Comparison of ENCODE assay signal across 15 cellular contexts in the genomic region with DNA sequence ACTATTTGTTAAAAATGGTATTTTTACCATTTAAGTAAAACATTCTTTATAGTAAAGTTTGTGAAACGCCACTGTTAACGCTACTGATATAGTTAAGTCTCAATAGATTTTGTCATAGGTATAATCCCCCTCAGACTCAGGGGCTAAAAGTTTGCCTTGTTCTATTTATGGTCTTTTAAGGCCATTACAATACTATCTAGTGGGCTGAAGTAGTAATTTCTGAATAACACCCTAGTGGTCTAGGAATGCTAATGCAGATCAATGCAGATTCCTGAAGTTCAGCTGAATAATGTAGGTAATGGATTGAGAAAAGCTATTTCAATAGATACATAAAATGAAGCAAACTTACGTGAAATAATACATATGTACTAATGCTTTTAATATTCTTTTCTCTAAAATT.
A peak's percentile ranks its signal among the peaks of the same experiment; 100 is the strongest.
DNase-seq lines count a peak whose midpoint lies in the region; ATAC-seq and TF ChIP-seq lines count a peak whose summit lies in the region.
"Had no signal": no experiment of that assay in that cellular context is flagged by ENCODE, and none has a peak within 500 bp of the region (broad histone marks: within the 10 kb centered on the region; RNA-seq: fewer than 3 reads in every experiment).

No MANE protein-coding gene starts in this region.

- H3K4me1 Mint-ChIP-seq in glutamatergic neuron (ENCODE audit: low read depth, unreplicated experiment): no peaks in the 10 kb centered on the region

- no peaks in the 10 kb centered on the region for H3K27me3 ChIP-seq in Karpas-422 (ENCODE audit: low read length)
- no peaks in the 10 kb centered on the region for H3K27me3 ChIP-seq in PC-3 (ENCODE audit: low read length)
- H3K27me3 ChIP-seq in gastrocnemius medialis: no peaks in the 10 kb centered on the region
- H3K27me3 ChIP-seq: SJSA1 had no signal

- H3K36me3 ChIP-seq in Karpas-422 (ENCODE audit: insufficient read depth, low read length) (no peaks in the 10 kb centered on the region), PC-3 (ENCODE audit: low read depth, low read length) (no peaks in the 10 kb centered on the region), gastrocnemius medialis (no peaks in the 10 kb centered on the region)
- H3K36me3 ChIP-seq: SJSA1 had no signal

- H3F3A ChIP-seq in PC-3 (ENCODE audit: low read length, unreplicated experiment): no peaks in the 10 kb centered on the region

- H4K20me1 ChIP-seq in Karpas-422 (ENCODE audit: insufficient read depth, low read depth, low read length): no peaks in the 10 kb centered on the region
- H4K20me1 ChIP-seq in PC-3 (ENCODE audit: low read length): no peaks in the 10 kb centered on the region

- TF ChIP-seq CTCF in PC-3 (conservative IDR thresholded peaks at IDR 0.05; ENCODE audit: low read depth, low read length) (peak; percentile 48), glutamatergic neuron (IDR thresholded peaks at IDR 0.05; ENCODE audit: partially characterized antibody, unreplicated experiment) (peak; percentile 76), retinal pigment epithelial cell (conservative IDR thresholded peaks at IDR 0.05; ENCODE audit: low read depth, low read length) (peak; percentile 13), gastrocnemius medialis (IDR thresholded peaks at IDR 0.05 in 4 of 5, conservative IDR thresholded peaks at IDR 0.05 in 1 of 5) (no peak)

- no peak overlapping the region for H3K27ac ChIP-seq in Karpas-422 (ENCODE audit: low read length)
- no peak overlapping the region for H3K27ac ChIP-seq in PC-3 (ENCODE audit: low read length)
- H3K27ac ChIP-seq in gastrocnemius medialis: no peak overlapping the region
- H3K27ac ChIP-seq: PC-9, SJSA1 had no signal

- POLR2A ChIA-PET in PC-3 (lab: Charles Lee; ENCODE audit: unreplicated experiment): no interaction called here

- H3K79me2 ChIP-seq in Karpas-422 (ENCODE audit: low read length) (no peaks in the 10 kb centered on the region), PC-3 (ENCODE audit: low read length) (no peaks in the 10 kb centered on the region)

- no peaks in the 10 kb centered on the region for H3K9me2 ChIP-seq in Karpas-422 (replicated peaks; ENCODE audit: insufficient read depth, low read length)
- H3K9me2 ChIP-seq in PC-3 (replicated peaks; ENCODE audit: low read length): no peaks in the 10 kb centered on the region

- H3K36me3 Mint-ChIP-seq in glutamatergic neuron (ENCODE audit: unreplicated experiment): no peaks in the 10 kb centered on the region
- H3K36me3 Mint-ChIP-seq: CD8-positive, alpha-beta T cell had no signal

- H3K9me3 ChIP-seq in Karpas-422 (ENCODE audit: low read length) (peaks cover 55% of the 10 kb centered on the region), PC-3 (ENCODE audit: low read length) (no peaks in the 10 kb centered on the region), gastrocnemius medialis (no peaks in the 10 kb centered on the region)
- H3K9me3 ChIP-seq: SJSA1 had no signal

- no peak overlapping the region for H2AFZ ChIP-seq in Karpas-422 (ENCODE audit: low read length)
- no peak overlapping the region for H2AFZ ChIP-seq in PC-3 (ENCODE audit: low read length)
- H2AFZ ChIP-seq: PC-9 had no signal

- in situ Hi-C loops in gastrocnemius medialis (cut with MboI; ENCODE audit: low sequenced_read_pairs in 4 of 4): no loop called here

- no peak for DNase-seq in Karpas-422
- DNase-seq in PC-3: no peak
- DNase-seq in glutamatergic neuron: no peak
- no peak for DNase-seq in retinal pigment epithelial cell (ENCODE audit: low read depth)
- no peak for DNase-seq in activated effector memory CD4-positive, alpha-beta T cell treated with anti-CD3 and anti-CD28 coated beads, Interleukin-2, amount 50 U/mL, for 16 hours
- no peak for DNase-seq in gastrocnemius medialis
- DNase-seq: CD8-positive, alpha-beta T cell; GOT3; NCI-H1436 treated with DMSO at 0.1 percent for 48 hours; NCI-H2081; NCI-H226; NCI-H526 treated with DMSO at 0.1 percent for 48 hours; PC-9 had no signal

- no peak overlapping the region for H3K27ac Mint-ChIP-seq in glutamatergic neuron (ENCODE audit: unreplicated experiment)
- H3K27ac Mint-ChIP-seq: CD8-positive, alpha-beta T cell had no signal

- no peaks in the 10 kb centered on the region for H3K27me3 Mint-ChIP-seq in glutamatergic neuron (ENCODE audit: unreplicated experiment)

- intact Hi-C loops in PC-3 (cut with micrococcal nuclease) (no loop called here), gastrocnemius medialis (cut with DNase I; ENCODE audit: low total_unique reads) (no loop called here)

- H3K4me3 ChIP-seq in Karpas-422 (ENCODE audit: low read length): peak overlapping the region; percentile 18; the same call in 1 of the 2 replicates
- no peak overlapping the region for H3K4me3 ChIP-seq in PC-3 (ENCODE audit: low read length)
- no peak overlapping the region for H3K4me3 ChIP-seq in retinal pigment epithelial cell (ENCODE audit: low read length)
- no peak overlapping the region for H3K4me3 ChIP-seq in gastrocnemius medialis
- H3K4me3 ChIP-seq: PC-9, SJSA1 had no signal

- CTCF ChIA-PET in PC-3 (lab: Charles Lee): no interaction called here

- H3K4me3 Mint-ChIP-seq in glutamatergic neuron (ENCODE audit: unreplicated experiment): no peak overlapping the region
- H3K4me3 Mint-ChIP-seq: CD8-positive, alpha-beta T cell had no signal

- H3K9me3 Mint-ChIP-seq in glutamatergic neuron (ENCODE audit: unreplicated experiment): no peaks in the 10 kb centered on the region

- no peak for TF ChIP-seq POLR2A in gastrocnemius medialis (IDR thresholded peaks at IDR 0.05)

- no TSS peak for BruUV-seq in PC-3 (replicated peaks; lab: Mats Ljungman, UMichigan)

- H3K9ac ChIP-seq in Karpas-422 (ENCODE audit: low read length): no peak overlapping the region
- H3K9ac ChIP-seq in PC-3 (ENCODE audit: low read length): no peak overlapping the region

- no peaks in the 10 kb centered on the region for H3K4me1 ChIP-seq in Karpas-422 (ENCODE audit: low read length)
- H3K4me1 ChIP-seq in PC-3 (ENCODE audit: insufficient read depth, low read length): no peaks in the 10 kb centered on the region
- no peaks in the 10 kb centered on the region for H3K4me1 ChIP-seq in gastrocnemius medialis
- H3K4me1 ChIP-seq: SJSA1 had no signal

- H3K4me2 ChIP-seq in Karpas-422 (ENCODE audit: low read depth, low read length, poor library complexity, severe bottlenecking) (no peak overlapping the region), PC-3 (ENCODE audit: low read length) (no peak overlapping the region)
- H3K4me2 ChIP-seq: PC-9 had no signal

- no peak; the same call in 1 of the 2 replicates for ATAC-seq in PC-3
- ATAC-seq in gastrocnemius medialis: no peak
- ATAC-seq in GM19324 (IDR thresholded peaks at IDR 0.05; ENCODE audit: low FRiP score, unreplicated experiment): no peak
- ATAC-seq: CD8-positive, alpha-beta T cell had no signal

Comparison
In these comparisons a context has a peak if more than half of its experiments do, and no peak if none do; other contexts are left out.
1. CTCF ChIP-seq: peak in PC-3 (single experiment), glutamatergic neuron (single experiment) and retinal pigment epithelial cell (single experiment); none in gastrocnemius medialis (0 of 5).